ENCODE assay signal across 22 cellular contexts in genomic region chr16:85629326-85629725, GRCh38. TPM values are rescaled to one million over a fixed set of nuclear protein-coding genes. Genes with fewer than 3 reads are reported as not detected.
DNase-seq lines count a peak whose midpoint lies in the region; ATAC-seq and TF ChIP-seq lines count a peak whose summit lies in the region.
"Had no signal": no experiment of that assay in that cellular context is flagged by ENCODE, and none has a peak within 500 bp of the region (broad histone marks: within the 10 kb centered on the region; RNA-seq: fewer than 3 reads in every experiment).

No MANE protein-coding gene starts in this region.

- H3K9me3 Mint-ChIP-seq in CD8-positive, alpha-beta T cell: peaks cover 4% of the 10 kb centered on the region
- no peaks in the 10 kb centered on the region for H3K9me3 Mint-ChIP-seq in central memory CD8-positive, alpha-beta T cell

- H3K4me1 Mint-ChIP-seq in CD8-positive, alpha-beta T cell (ENCODE audit: low read depth): peaks cover 45% of the 10 kb centered on the region
- H3K4me1 Mint-ChIP-seq in central memory CD8-positive, alpha-beta T cell: peaks cover 31% of the 10 kb centered on the region

- no peaks in the 10 kb centered on the region for H3K36me3 ChIP-seq in CD8-positive, alpha-beta T cell (ENCODE audit: insufficient read depth, low read length)
- H3K36me3 ChIP-seq in heart right ventricle (peaks cover 0 to 10% (median 0%) of the 10 kb centered on the region in 9 donors), psoas muscle (ENCODE audit: insufficient read depth in 1 of 2, low read depth in 1 of 2) (peaks cover 0 to 7% of the 10 kb centered on the region in 2 donors), lower lobe of right lung (peaks cover 15% of the 10 kb centered on the region)

- peak overlapping the region; percentile 80 for H3K27ac Mint-ChIP-seq in CD8-positive, alpha-beta T cell
- H3K27ac Mint-ChIP-seq in central memory CD8-positive, alpha-beta T cell (ENCODE audit: low read depth): peak overlapping the region; percentile 78
- H3K27ac Mint-ChIP-seq: activated B cell treated with CpG ODN at 0.5 μM for 24 hours, mesothelial cell of epicardium had no signal

- peaks cover 38% of the 10 kb centered on the region for H3K4me1 ChIP-seq in CD8-positive, alpha-beta T cell (ENCODE audit: insufficient read depth, low read length)
- H3K4me1 ChIP-seq in heart right ventricle (peaks cover 26 to 79% (median 64%) of the 10 kb centered on the region in 9 donors), psoas muscle (peaks cover 65% of the 10 kb centered on the region), lower lobe of right lung (peaks cover 47% of the 10 kb centered on the region)

- no peak for TF ChIP-seq CTCF in CD8-positive, alpha-beta T cell (IDR thresholded peaks at IDR 0.05)
- TF ChIP-seq CTCF in heart right ventricle (IDR thresholded peaks at IDR 0.05): no peak
- TF ChIP-seq CTCF in psoas muscle (IDR thresholded peaks at IDR 0.05): no peak
- no peak for TF ChIP-seq CTCF in lower lobe of right lung (IDR thresholded peaks at IDR 0.05)

- intact Hi-C loops in CD8-positive, alpha-beta T cell (cut with DNase I, micrococcal nuclease): no loop called here
- intact Hi-C loops in heart right ventricle (cut with DNase I) (no loop called here), psoas muscle (cut with DNase I) (no loop called here), lower lobe of right lung (cut with DNase I) (no loop called here)

- H3K27me3 ChIP-seq in CD8-positive, alpha-beta T cell (ENCODE audit: insufficient read depth, low read length): no peaks in the 10 kb centered on the region
- H3K27me3 ChIP-seq in heart right ventricle: no peaks in the 10 kb centered on the region
- no peaks in the 10 kb centered on the region for H3K27me3 ChIP-seq in psoas muscle (ENCODE audit: insufficient read depth in 3 of 3, low read length in 2 of 3)
- H3K27me3 ChIP-seq in lower lobe of right lung (ENCODE audit: low read depth): no peaks in the 10 kb centered on the region
- H3K27me3 ChIP-seq: left lung had no signal

- H3K4me3 Mint-ChIP-seq in CD8-positive, alpha-beta T cell: no peak overlapping the region
- H3K4me3 Mint-ChIP-seq in central memory CD8-positive, alpha-beta T cell: no peak overlapping the region
- H3K4me3 Mint-ChIP-seq: activated B cell treated with CpG ODN at 0.5 μM for 24 hours, mesothelial cell of epicardium had no signal

- 69 to 72% methylated on average over 10 of the region's 10 CpGs for WGBS in heart right ventricle, 2 donors
- WGBS in psoas muscle, 3 donors: 70 to 79% (median 77%) methylated on average over 10 of the region's 10 CpGs

- CTCF ChIA-PET in CD8-positive, alpha-beta T cell (lab: Charles Lee): interaction anchor here (1.1 to 1.3 kb wide), 2 partner anchors 15 to 24 kb away, joined by 3 read pairs; no protein-coding TSS in a partner anchor

- POLR2A ChIA-PET in CD8-positive, alpha-beta T cell (lab: Charles Lee): interaction anchor here (1.1 kb wide), 1 partner anchor 15 kb away, joined by 3 read pairs; no protein-coding TSS in a partner anchor

- no peaks in the 10 kb centered on the region for H3K27me3 Mint-ChIP-seq in CD8-positive, alpha-beta T cell (ENCODE audit: low read depth)
- H3K27me3 Mint-ChIP-seq in central memory CD8-positive, alpha-beta T cell: no peaks in the 10 kb centered on the region
- H3K27me3 Mint-ChIP-seq: activated B cell treated with CpG ODN at 0.5 μM for 24 hours had no signal

- H3K27ac ChIP-seq in CD8-positive, alpha-beta T cell (ENCODE audit: low read depth, low read length): no peak overlapping the region
- H3K27ac ChIP-seq in heart right ventricle (peak overlapping the region; percentile 27 to 94 (median 86)), psoas muscle (peak overlapping the region; percentile 84), lower lobe of right lung (no peak overlapping the region)
- H3K27ac ChIP-seq: left lung, skin epidermis had no signal

- no peaks in the 10 kb centered on the region for H3K9me3 ChIP-seq in CD8-positive, alpha-beta T cell (ENCODE audit: low read length)
- H3K9me3 ChIP-seq in heart right ventricle (peaks cover 0 to 14% (median 6%) of the 10 kb centered on the region in 11 donors), psoas muscle (no peaks in the 10 kb centered on the region), lower lobe of right lung (no peaks in the 10 kb centered on the region)
- H3K9me3 ChIP-seq: SK-N-SH had no signal

- no peak for ATAC-seq in CD8-positive, alpha-beta T cell
- ATAC-seq in central memory CD8-positive, alpha-beta T cell (replicated peaks; ENCODE audit: extremely low read depth, poor library complexity, severe bottlenecking): no peak
- ATAC-seq in heart right ventricle: peak in 6 of 8 donors; percentile 25 to 72 (median 54)
- ATAC-seq in psoas muscle: peak in 1 of 4 donors; percentile 22
- no peak for ATAC-seq in lower lobe of right lung
- ATAC-seq in HG03175 (IDR thresholded peaks at IDR 0.05; ENCODE audit: unreplicated experiment): no peak
- ATAC-seq: left lung; PC-3; stimulated activated naive CD8-positive, alpha-beta T cell treated with anti-CD3 and anti-CD28 coated beads, Interleukin-15, Interleukin-2, amounts not matched to agents 100 U/mL and 50 U/mL, for 24 hours had no signal

- H3K36me3 Mint-ChIP-seq in CD8-positive, alpha-beta T cell: peaks cover 25% of the 10 kb centered on the region
- peaks cover 8% of the 10 kb centered on the region for H3K36me3 Mint-ChIP-seq in central memory CD8-positive, alpha-beta T cell (ENCODE audit: insufficient read depth)

- DNase-seq in CD8-positive, alpha-beta T cell: no peak
- DNase-seq in central memory CD8-positive, alpha-beta T cell (ENCODE audit: low spot score in 2 of 2): no peak
- DNase-seq in heart right ventricle: peak in 1 of 2 donors; percentile 50
- DNase-seq in psoas muscle: no peak
- DNase-seq in lower lobe of right lung: no peak
- DNase-seq in epidermal melanocyte (ENCODE audit: insufficient read length, low spot score): no peak
- DNase-seq: activated B cell treated with CpG ODN at 0.5 μM for 24 hours; activated CD4-positive, alpha-beta T cell treated with anti-CD3 and anti-CD28 coated beads, Interleukin-2, amount 50 U/mL, for 1 hour; activated gamma-delta T cell; activated T-cell treated with anti-CD3 and anti-CD28 coated beads, Interleukin-2, amount 50 U/mL, for 1 hour; islet precursor cell; left lung; NCI-H2081; NCI-H526; NK-92 treated with Interleukin-12 subunit alpha and Interleukin-12 subunit beta, amount 100 ng/mL, for 24 hours; occipital lobe; PC-3; SK-N-SH had no signal

- no peak overlapping the region for H3K4me3 ChIP-seq in CD8-positive, alpha-beta T cell (ENCODE audit: low read depth, low read length)
- H3K4me3 ChIP-seq in heart right ventricle (no peak overlapping the region), psoas muscle (no peak overlapping the region), lower lobe of right lung (no peak overlapping the region)
- H3K4me3 ChIP-seq: left lung, skin epidermis had no signal

RNA-seq across cellular contexts. Expression of gene GSE1, which starts 16.2 kb away (rescaled TPM):
- total RNA-seq in CD8-positive, alpha-beta T cell: 10 to 100 TPM; 67.8 to 72.1 TPM
- total RNA-seq in heart right ventricle (10 to 100 TPM; 31.1 to 53.2 (median 33.6) TPM), psoas muscle (10 to 100 TPM; 47.0 to 90.5 (median 64.6) TPM), lower lobe of right lung (85.2 TPM)
- polyA plus RNA-seq in heart right ventricle (10 to 100 TPM; 15.6 to 25.0 TPM), psoas muscle (10 to 100 TPM; 10.8 to 34.7 (median 22.0) TPM)

RNA-seq across cellular contexts. Expression of gene GINS2, which starts 59.4 kb away (rescaled TPM):
- 1 to 10 TPM in 1 of 2 experiments, under 1 TPM in 1; 0.58 to 1.0 TPM for total RNA-seq in CD8-positive, alpha-beta T cell
- total RNA-seq in heart right ventricle (1 to 10 TPM in 2 of 10 donors, under 1 TPM in 8; 0.20 to 2.8 (median 0.80) TPM), psoas muscle (1 to 10 TPM; 1.5 to 2.0 (median 1.7) TPM), lower lobe of right lung (1.1 TPM)
- polyA plus RNA-seq in heart right ventricle (under 1 TPM; 0.22 to 0.51 TPM), psoas muscle (1 to 10 TPM in 2 of 3 donors, under 1 TPM in 1; 0.93 to 1.2 (median 1.0) TPM)

Comparison
In these comparisons a context has a peak if more than half of its experiments do, and no peak if none do; other contexts are left out.
1. ATAC-seq: peak in heart right ventricle (6 of 8); none in CD8-positive, alpha-beta T cell (single experiment), central memory CD8-positive, alpha-beta T cell (single experiment), lower lobe of right lung (0 of 2) and HG03175 (single experiment).
2. H3K27ac ChIP-seq: peak in heart right ventricle (10 of 10) and psoas muscle (single experiment); none in CD8-positive, alpha-beta T cell (single experiment) and lower lobe of right lung (single experiment).